In the genomic region with DNA sequence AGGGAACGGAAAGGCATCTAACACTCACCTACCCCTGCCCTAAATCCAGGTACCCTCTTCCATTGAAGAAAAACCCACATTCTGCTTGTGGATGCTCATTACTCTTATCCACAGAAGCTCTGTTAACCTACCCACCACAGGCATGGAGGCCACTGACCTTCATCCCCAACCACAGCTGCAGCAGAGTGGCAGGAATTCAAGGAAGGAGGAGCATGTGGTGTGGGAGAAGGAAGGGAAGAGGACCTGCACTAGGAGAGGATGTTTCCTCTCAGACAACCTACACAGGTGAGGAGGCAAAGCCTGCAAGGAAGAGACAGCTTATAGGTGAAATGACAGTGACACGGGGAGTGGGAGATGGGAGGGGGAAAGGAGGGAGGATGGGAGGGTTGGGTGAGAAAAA, we compare ENCODE assay signal across 18 cellular contexts.
A peak's percentile ranks its signal among the peaks of the same experiment; 100 is the strongest.
DNase-seq lines count a peak whose midpoint lies in the region; ATAC-seq and TF ChIP-seq lines count a peak whose summit lies in the region.
"Had no signal": no experiment of that assay in that cellular context is flagged by ENCODE, and none has a peak within 500 bp of the region (broad histone marks: within the 10 kb centered on the region; RNA-seq: fewer than 3 reads in every experiment).

No MANE protein-coding gene starts in this region.

- H3K4me3 Mint-ChIP-seq in HFFc6 (no peak overlapping the region), brain (peak overlapping the region in 4 of 5 experiments; percentile 7 to 54 (median 36)), nephron progenitor cell (no peak overlapping the region)
- H3K4me3 Mint-ChIP-seq: activated CD4-positive, alpha-beta memory T cell treated with anti-CD3 and anti-CD28 coated beads for 36 hours; activated naive CD8-positive, alpha-beta T cell; H9; naive B cell; stimulated activated naive CD8-positive, alpha-beta T cell treated with anti-CD3 and anti-CD28 coated beads, Interleukin-15, amount 100 ng/mL, for 72 hours had no signal

- DNase-seq in A172 (ENCODE audit: low spot score), result peak; percentile 47
- DNase-seq in HFFc6, result peak; percentile 30
- no peak for DNase-seq in nephron progenitor cell
- DNase-seq in activated CD4-positive, alpha-beta T cell treated with anti-CD3 and anti-CD28 coated beads, Interleukin-2, amount 50 U/mL, for 1 hour, result no peak
- no peak for DNase-seq in DMS 273 (lab: John Stamatoyannopoulos, UW; ENCODE audit: unreplicated experiment)
- DNase-seq in GM13976 (ENCODE audit: low spot score), result no peak
- DNase-seq: activated CD4-positive, alpha-beta memory T cell treated with anti-CD3 and anti-CD28 coated beads for 36 hours; activated T-cell treated with anti-CD3 and anti-CD28 coated beads, Interleukin-2, amount 50 U/mL, for 48 hours; H9; MM.1S; naive B cell; NCI-H2029; stimulated activated CD4-positive, alpha-beta T cell treated with anti-CD3 and anti-CD28 coated beads, Interleukin-15, amount 100 ng/mL, for 24 hours; stimulated activated naive CD8-positive, alpha-beta T cell treated with anti-CD3 and anti-CD28 coated beads, Interleukin-15, amount 100 ng/mL, for 72 hours had no signal

- TF ChIP-seq CTCF in HFFc6 (IDR thresholded peaks at IDR 0.05), result no peak
- no peak for TF ChIP-seq CTCF in brain (conservative IDR thresholded peaks at IDR 0.05)
- no peak for TF ChIP-seq CTCF in nephron progenitor cell (IDR thresholded peaks at IDR 0.05)
- TF ChIP-seq CTCF in GM13976 (IDR thresholded peaks at IDR 0.05; ENCODE audit: borderline replicate concordance, control extremely low read depth, extremely low read depth, insufficient read depth, missing control alignments), result no peak

- no peak for ATAC-seq in HG03045 (IDR thresholded peaks at IDR 0.05; ENCODE audit: unreplicated experiment)
- ATAC-seq: GM12878; stimulated activated naive CD8-positive, alpha-beta T cell treated with anti-CD3 and anti-CD28 coated beads, Interleukin-15, amount 100 ng/mL, for 72 hours had no signal

- in situ Hi-C loops in GM13976 (cut with MboI; ENCODE audit: low sequenced_read_pairs, unreplicated experiment), result loop anchor here (25.0 kb wide), 1 partner anchor 703 kb away; no protein-coding TSS in a partner anchor

- H3K4me1 Mint-ChIP-seq in HFFc6 (ENCODE audit: low read depth) (peaks cover 17% of the 10 kb centered on the region), brain (peaks cover 44% of the 10 kb centered on the region), nephron progenitor cell (peaks cover 24% of the 10 kb centered on the region)
- H3K4me1 Mint-ChIP-seq: stimulated activated naive CD8-positive, alpha-beta T cell treated with anti-CD3 and anti-CD28 coated beads, Interleukin-15, amount 100 ng/mL, for 72 hours had no signal

- peaks cover 17% of the 10 kb centered on the region for H3K9me3 Mint-ChIP-seq in HFFc6
- H3K9me3 Mint-ChIP-seq in brain, result peaks cover 3 to 18% (median 4%) of the 10 kb centered on the region in 5 experiments
- peaks cover 19% of the 10 kb centered on the region for H3K9me3 Mint-ChIP-seq in nephron progenitor cell
- H3K9me3 Mint-ChIP-seq: activated CD4-positive, alpha-beta memory T cell treated with anti-CD3 and anti-CD28 coated beads for 36 hours; stimulated activated naive CD8-positive, alpha-beta T cell treated with anti-CD3 and anti-CD28 coated beads, Interleukin-15, amount 100 ng/mL, for 72 hours had no signal

- H3K27ac Mint-ChIP-seq in HFFc6, result no peak overlapping the region
- H3K27ac Mint-ChIP-seq in brain, result peak overlapping the region; percentile 79 to 96 (median 95)
- peak overlapping the region; percentile 13 for H3K27ac Mint-ChIP-seq in nephron progenitor cell
- H3K27ac Mint-ChIP-seq: activated CD4-positive, alpha-beta memory T cell treated with anti-CD3 and anti-CD28 coated beads for 36 hours; activated naive CD8-positive, alpha-beta T cell; stimulated activated naive CD8-positive, alpha-beta T cell treated with anti-CD3 and anti-CD28 coated beads, Interleukin-15, amount 100 ng/mL, for 72 hours had no signal

- H3K36me3 Mint-ChIP-seq in HFFc6 (ENCODE audit: low read depth) (peaks cover 16% of the 10 kb centered on the region; the same call in 1 of the 2 replicates), brain (no peaks in the 10 kb centered on the region), nephron progenitor cell (ENCODE audit: low read depth) (no peaks in the 10 kb centered on the region)
- H3K36me3 Mint-ChIP-seq: activated CD4-positive, alpha-beta memory T cell treated with anti-CD3 and anti-CD28 coated beads for 36 hours; activated naive CD8-positive, alpha-beta T cell had no signal

- peaks cover 8% of the 10 kb centered on the region for H3K27me3 Mint-ChIP-seq in HFFc6 (ENCODE audit: insufficient read depth)
- peaks cover 8% of the 10 kb centered on the region for H3K27me3 Mint-ChIP-seq in brain
- peaks cover 13% of the 10 kb centered on the region for H3K27me3 Mint-ChIP-seq in nephron progenitor cell (ENCODE audit: low read depth, poor library complexity)

Comparison
In these comparisons a context has a peak if more than half of its experiments do, and no peak if none do; other contexts are left out.
1. DNase-seq: peak in A172 (single experiment) and HFFc6 (single experiment); none in nephron progenitor cell (single experiment), activated CD4-positive, alpha-beta T cell treated with anti-CD3 and anti-CD28 coated beads, Interleukin-2, amount 50 U/mL, for 1 hour (single experiment), DMS 273 (single experiment) and GM13976 (single experiment).
2. H3K4me3 Mint-ChIP-seq: peak in brain (4 of 5); none in HFFc6 (single experiment) and nephron progenitor cell (single experiment).